ENCODE assay signal across 20 cellular contexts in the genomic region with DNA sequence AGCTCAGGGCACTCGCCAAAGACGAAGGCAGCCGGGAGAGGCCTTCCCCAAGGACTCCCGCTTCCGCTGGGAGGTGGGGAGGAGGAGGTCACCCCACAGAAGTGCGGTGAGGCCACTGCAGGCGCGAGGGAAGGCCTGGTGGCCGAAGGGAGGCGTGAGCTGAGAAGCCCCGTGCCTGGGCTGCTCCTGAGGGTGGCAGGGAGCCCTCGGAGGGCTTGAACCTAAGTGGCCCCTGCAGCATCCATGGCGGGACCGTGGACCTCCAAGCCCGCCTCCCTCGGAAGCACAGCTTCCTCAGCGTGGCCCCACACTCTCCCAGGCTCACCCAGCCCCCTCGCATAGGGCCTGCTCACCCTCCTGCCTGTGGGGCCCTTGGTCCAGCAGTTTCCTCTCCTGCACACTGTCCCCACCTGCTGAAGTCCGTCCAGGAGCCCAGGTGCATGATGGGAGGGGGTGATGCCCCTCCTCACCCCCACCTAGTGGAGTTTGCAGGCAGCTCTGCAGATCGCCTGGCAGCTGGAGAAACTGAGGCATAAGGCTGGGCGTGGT. TPM values are rescaled to one million over a fixed set of nuclear protein-coding genes. Genes with fewer than 3 reads are reported as not detected.
"Had no signal": no experiment of that assay in that cellular context is flagged by ENCODE, and none has a peak within 500 bp of the region (broad histone marks: within the 10 kb centered on the region; RNA-seq: fewer than 3 reads in every experiment).

No MANE protein-coding gene starts in this region.

- H3K27ac ChIP-seq: ascending aorta, breast epithelium, thoracic aorta had no signal

- H3K4me1 Mint-ChIP-seq: activated CD8-positive, alpha-beta memory T cell treated with anti-CD3 and anti-CD28 coated beads, Interleukin-2, amount 10 ng/mL, durations not matched to agents 7 days and 5 days; activated naive CD8-positive, alpha-beta T cell treated with anti-CD3 and anti-CD28 coated beads, Interleukin-2, amount 50 U/mL, for 24 hours; natural killer cell; stimulated activated effector memory CD8-positive, alpha-beta T cell treated with anti-CD3 and anti-CD28 coated beads, Interleukin-12 subunit alpha, Interleukin-12 subunit beta, amount 100 ng/mL, for 72 hours had no signal

- H3K36me3 ChIP-seq: ascending aorta, breast epithelium, thoracic aorta had no signal

- H3K36me3 Mint-ChIP-seq: activated CD4-positive, alpha-beta memory T cell treated with anti-CD3 and anti-CD28 coated beads for 36 hours; activated CD8-positive, alpha-beta memory T cell treated with anti-CD3 and anti-CD28 coated beads, Interleukin-2, amount 10 ng/mL, durations not matched to agents 7 days and 5 days; natural killer cell; stimulated activated effector memory CD8-positive, alpha-beta T cell treated with anti-CD3 and anti-CD28 coated beads, Interleukin-12 subunit alpha, Interleukin-12 subunit beta, amount 100 ng/mL, for 72 hours had no signal

- H3K4me3 ChIP-seq: ascending aorta, breast epithelium, thoracic aorta had no signal

- H3K4me3 Mint-ChIP-seq: activated CD4-positive, alpha-beta memory T cell treated with anti-CD3 and anti-CD28 coated beads for 36 hours; activated CD8-positive, alpha-beta memory T cell treated with anti-CD3 and anti-CD28 coated beads, Interleukin-2, amount 10 ng/mL, durations not matched to agents 7 days and 5 days; activated naive CD4-positive, alpha-beta T cell treated with anti-CD3 and anti-CD28 coated beads for 36 hours; activated naive CD8-positive, alpha-beta T cell treated with anti-CD3 and anti-CD28 coated beads, Interleukin-2, amount 50 U/mL, for 24 hours; effector memory CD8-positive, alpha-beta T cell; natural killer cell; stimulated activated effector memory CD8-positive, alpha-beta T cell treated with anti-CD3 and anti-CD28 coated beads, Interleukin-12 subunit alpha, Interleukin-12 subunit beta, amount 100 ng/mL, for 72 hours had no signal

- H3K9me3 ChIP-seq: ascending aorta, breast epithelium, thoracic aorta had no signal

- DNase-seq: activated CD4-positive, alpha-beta memory T cell treated with anti-CD3 and anti-CD28 coated beads for 36 hours; activated CD8-positive, alpha-beta memory T cell treated with anti-CD3 and anti-CD28 coated beads, Interleukin-2, amount 10 ng/mL, durations not matched to agents 7 days and 5 days; activated naive CD4-positive, alpha-beta T cell treated with anti-CD3 and anti-CD28 coated beads for 36 hours; activated naive CD8-positive, alpha-beta T cell treated with anti-CD3 and anti-CD28 coated beads, Interleukin-2, amount 50 U/mL, for 24 hours; activated T-cell treated with anti-CD3 and anti-CD28 coated beads, Interleukin-2, amount 50 U/mL, for 1 hour; cerebellar nuclear complex; dermis blood vessel endothelial cell; effector memory CD8-positive, alpha-beta T cell; foreskin melanocyte; kidney glomerular epithelial cell; left ventricle myocardium superior; mesendoderm; natural killer cell; nucleus accumbens had no signal

- H3K9me3 Mint-ChIP-seq: activated CD4-positive, alpha-beta memory T cell treated with anti-CD3 and anti-CD28 coated beads for 36 hours; activated naive CD4-positive, alpha-beta T cell treated with anti-CD3 and anti-CD28 coated beads for 36 hours; activated naive CD8-positive, alpha-beta T cell treated with anti-CD3 and anti-CD28 coated beads, Interleukin-2, amount 50 U/mL, for 24 hours; activated T-helper 2 cell treated with anti-CD3 and anti-CD28 coated beads, Interferon-gamma antibody, Interleukin-2, Interleukin-4, amounts not matched to agents 10 μg/mL and 5 μg/mL and 100 μg/mL, durations not matched to agents 14 hours and 24 hours and 36 hours; effector memory CD8-positive, alpha-beta T cell; natural killer cell; stimulated activated effector memory CD8-positive, alpha-beta T cell treated with anti-CD3 and anti-CD28 coated beads, Interleukin-12 subunit alpha, Interleukin-12 subunit beta, amount 100 ng/mL, for 72 hours had no signal

- ATAC-seq: activated CD8-positive, alpha-beta memory T cell treated with anti-CD3 and anti-CD28 coated beads, Interleukin-2, amount 10 ng/mL, durations not matched to agents 7 days and 5 days; activated naive CD8-positive, alpha-beta T cell treated with anti-CD3 and anti-CD28 coated beads, Interleukin-2, amount 50 U/mL, for 24 hours; effector memory CD8-positive, alpha-beta T cell; left ventricle myocardium superior; natural killer cell; stimulated activated effector memory CD8-positive, alpha-beta T cell treated with anti-CD3 and anti-CD28 coated beads, Interleukin-12 subunit alpha, Interleukin-12 subunit beta, amount 100 ng/mL, for 72 hours had no signal

- H3K27ac Mint-ChIP-seq: activated CD4-positive, alpha-beta memory T cell treated with anti-CD3 and anti-CD28 coated beads for 36 hours; activated CD8-positive, alpha-beta memory T cell treated with anti-CD3 and anti-CD28 coated beads, Interleukin-2, amount 10 ng/mL, durations not matched to agents 7 days and 5 days; activated naive CD4-positive, alpha-beta T cell treated with anti-CD3 and anti-CD28 coated beads for 36 hours; activated naive CD8-positive, alpha-beta T cell treated with anti-CD3 and anti-CD28 coated beads, Interleukin-2, amount 50 U/mL, for 24 hours; activated T-helper 2 cell treated with anti-CD3 and anti-CD28 coated beads, Interferon-gamma antibody, Interleukin-2, Interleukin-4, amounts not matched to agents 10 μg/mL and 5 μg/mL and 100 μg/mL, durations not matched to agents 14 hours and 24 hours and 36 hours; effector memory CD8-positive, alpha-beta T cell; natural killer cell; stimulated activated effector memory CD8-positive, alpha-beta T cell treated with anti-CD3 and anti-CD28 coated beads, Interleukin-12 subunit alpha, Interleukin-12 subunit beta, amount 100 ng/mL, for 72 hours had no signal

RNA-seq across cellular contexts. Expression of gene EFNA2, which starts 25.9 kb away (rescaled TPM):
- total RNA-seq: activated CD4-positive, alpha-beta memory T cell treated with anti-CD3 and anti-CD28 coated beads for 36 hours; activated CD8-positive, alpha-beta memory T cell treated with anti-CD3 and anti-CD28 coated beads, Interleukin-2, amount 10 ng/mL, durations not matched to agents 7 days and 5 days; activated naive CD4-positive, alpha-beta T cell treated with anti-CD3 and anti-CD28 coated beads for 36 hours; activated T-helper 2 cell treated with anti-CD3 and anti-CD28 coated beads, Interferon-gamma antibody, Interleukin-2, Interleukin-4, amounts not matched to agents 10 μg/mL and 5 μg/mL and 100 μg/mL, durations not matched to agents 14 hours and 24 hours and 36 hours; ascending aorta; dermis blood vessel endothelial cell; left ventricle myocardium superior; natural killer cell; posterior vena cava; thoracic aorta had no signal
